ENCODE assay signal across 32 cellular contexts in genomic region chr3:10759495-10759894, GRCh38. TPM values are rescaled to one million over a fixed set of nuclear protein-coding genes. Genes with fewer than 3 reads are reported as not detected.
"Had no signal": no experiment of that assay in that cellular context is flagged by ENCODE, and none has a peak within 500 bp of the region (broad histone marks: within the 10 kb centered on the region; RNA-seq: fewer than 3 reads in every experiment).

No MANE protein-coding gene starts in this region.

- H3K9me3 ChIP-seq: ascending aorta had no signal

- DNase-seq: activated CD4-positive, alpha-beta memory T cell treated with anti-CD3 and anti-CD28 coated beads, Interleukin-2, amount 10 ng/mL, durations not matched to agents 7 days and 5 days; activated CD4-positive, alpha-beta T cell treated with anti-CD3 and anti-CD28 coated beads for 1 hour; activated CD4-positive, alpha-beta T cell treated with anti-CD3 and anti-CD28 coated beads for 36 hours; activated CD4-positive, alpha-beta T cell treated with anti-CD3 and anti-CD28 coated beads for 48 hours; activated CD4-positive, alpha-beta T cell treated with anti-CD3 and anti-CD28 coated beads, Interleukin-2, amount 10 ng/mL, durations not matched to agents 7 days and 5 days; activated CD4-positive, alpha-beta T cell treated with anti-CD3 and anti-CD28 coated beads, Interleukin-2, amount 50 U/mL, for 48 hours; activated CD4-positive, CD25-positive, alpha-beta regulatory T cell; activated CD8-positive, alpha-beta memory T cell treated with anti-CD3 and anti-CD28 coated beads for 24 hours; activated CD8-positive, alpha-beta memory T cell treated with anti-CD3 and anti-CD28 coated beads, Interleukin-2, amount 10 ng/mL, durations not matched to agents 7 days and 5 days; activated CD8-positive, alpha-beta memory T cell treated with anti-CD3 and anti-CD28 coated beads, Interleukin-2, amount 50 U/mL, for 48 hours; activated CD8-positive, alpha-beta T cell treated with anti-CD3 and anti-CD28 coated beads, Interleukin-2, amount 10 ng/mL, durations not matched to agents 7 days and 5 days; activated effector memory CD4-positive, alpha-beta T cell treated with Interleukin-2 at 50 U/mL for 16 hours; activated gamma-delta T cell; activated naive CD4-positive, alpha-beta T cell treated with anti-CD3 and anti-CD28 coated beads, Interleukin-2, amount 10 ng/mL, durations not matched to agents 7 days and 5 days; activated naive CD4-positive, alpha-beta T cell treated with Interleukin-2 at 50 U/mL for 16 hours; activated naive CD8-positive, alpha-beta T cell treated with anti-CD3 and anti-CD28 coated beads, Interleukin-2, amount 10 ng/mL, durations not matched to agents 7 days and 5 days; activated naive CD8-positive, alpha-beta T cell treated with anti-CD3 and anti-CD28 coated beads, Interleukin-2, amount 50 U/mL, for 24 hours; activated T-cell treated with anti-CD3 and anti-CD28 coated beads, Interleukin-2, amount 50 U/mL, for 24 hours; activated T-cell treated with anti-CD3 and anti-CD28 coated beads, Interleukin-2, amount 50 U/mL, for 48 hours; cerebellar nuclear complex; T-helper 1 cell; T-helper 2 cell; T-helper 9 cell; WERI-Rb-1 had no signal

- H3K4me3 ChIP-seq: ascending aorta, cardiac muscle cell had no signal

- H3K27ac ChIP-seq: ascending aorta, cardiac muscle cell, WERI-Rb-1 had no signal

- FAIRE-seq: bronchial epithelial cell, TTC549 had no signal

- H3K4me1 ChIP-seq: ascending aorta had no signal

- ATAC-seq: activated CD4-positive, alpha-beta T cell treated with anti-CD3 and anti-CD28 coated beads for 36 hours; activated CD4-positive, CD25-positive, alpha-beta regulatory T cell treated with anti-CD3 and anti-CD28 coated beads, Interleukin-2, amount 50 U/mL, for 24 hours; activated CD8-positive, alpha-beta memory T cell treated with anti-CD3 and anti-CD28 coated beads, Interleukin-2, amount 10 ng/mL, durations not matched to agents 7 days and 5 days; activated CD8-positive, alpha-beta T cell treated with anti-CD3 and anti-CD28 coated beads, Interleukin-2, amount 10 ng/mL, durations not matched to agents 7 days and 5 days; activated naive CD8-positive, alpha-beta T cell treated with anti-CD3 and anti-CD28 coated beads, Interleukin-2, amount 50 U/mL, for 24 hours; WTC11 had no signal

- H3K27me3 ChIP-seq: ascending aorta had no signal

- H3K36me3 ChIP-seq: ascending aorta, cardiac muscle cell, WERI-Rb-1 had no signal

RNA-seq across cellular contexts. Expression of gene SLC6A11, which starts 56.5 kb away (rescaled TPM):
- total RNA-seq: activated CD4-positive, alpha-beta memory T cell treated with anti-CD3 and anti-CD28 coated beads, Interleukin-2, amount 10 ng/mL, durations not matched to agents 7 days and 5 days; activated CD4-positive, alpha-beta T cell treated with anti-CD3 and anti-CD28 coated beads for 36 hours; activated CD4-positive, alpha-beta T cell treated with anti-CD3 and anti-CD28 coated beads, Interleukin-2, amount 10 ng/mL, durations not matched to agents 7 days and 5 days; activated CD8-positive, alpha-beta memory T cell treated with anti-CD3 and anti-CD28 coated beads, Interleukin-2, amount 10 ng/mL, durations not matched to agents 7 days and 5 days; activated CD8-positive, alpha-beta T cell treated with anti-CD3 and anti-CD28 coated beads, Interleukin-2, amount 10 ng/mL, durations not matched to agents 7 days and 5 days; activated naive CD8-positive, alpha-beta T cell treated with anti-CD3 and anti-CD28 coated beads, Interleukin-2, amount 10 ng/mL, durations not matched to agents 7 days and 5 days; activated T-helper 2 cell treated with anti-CD3 and anti-CD28 coated beads, Interferon-gamma antibody, Interleukin-2, Interleukin-4, amounts not matched to agents 10 μg/mL and 5 μg/mL and 100 μg/mL, durations not matched to agents 14 hours and 24 hours and 36 hours; ascending aorta; chondrocyte had no signal
- polyA plus RNA-seq: cardiac muscle cell had no signal
